ENCODE assay signal across 8 cellular contexts in genomic region chr19:15379083-15379995, GRCh38. TPM values are rescaled to one million over a fixed set of nuclear protein-coding genes. Genes with fewer than 3 reads are reported as not detected.
DNase-seq lines count a peak whose midpoint lies in the region; ATAC-seq and TF ChIP-seq lines count a peak whose summit lies in the region.

AKAP8 (minus strand) TSS chr19:15379787; CDS start chr19:15379731, 56 bp downstream.

- H3K27ac ChIP-seq in SK-N-SH (ENCODE audit: low read depth in 2 of 2, low read length in 1 of 2) (peak within 1 kb of the TSS; percentile 88 to 93), substantia nigra (ENCODE audit: low read depth, low read length, poor library complexity, severe bottlenecking) (peak within 1 kb of the TSS; percentile 90)

- POLR2A ChIA-PET in GM10248 (lab: Yijun Ruan, JAX) (interaction anchor here (0.6 to 3.0 kb wide), 9 partner anchors 9 to 1205 kb away, joined by 3 to 22 read pairs (median 3); partner anchors contain the start of genes AKAP8L and BRD4), SK-N-SH (lab: Yijun Ruan, JAX) (interaction anchor here (0.5 to 3.0 kb wide), 17 partner anchors 20 to 183 kb away, joined by 3 to 15 read pairs (median 4); partner anchors contain the start of gene AKAP8L)

- ATAC-seq in HG02610 (IDR thresholded peaks at IDR 0.05; ENCODE audit: unreplicated experiment): peak; percentile 87

- H3K79me2 ChIP-seq in SK-N-SH (ENCODE audit: insufficient read depth): peaks cover 53% of the 10 kb centered on the region

- no peaks in the 10 kb centered on the region for H3K9me3 ChIP-seq in SK-N-SH

- H3K9me2 ChIP-seq in SK-N-SH: no peaks in the 10 kb centered on the region

- no peak for TF ChIP-seq RAD21 in SK-N-SH (IDR thresholded peaks at IDR 0.05; ENCODE audit: low read length)

- H3K9ac ChIP-seq in SK-N-SH: peak within 1 kb of the TSS; percentile 97

- TF ChIP-seq CTCF in GM10248 (IDR thresholded peaks at IDR 0.05; ENCODE audit: control extremely low read depth, extremely low read depth, low read depth, missing control alignments) (no peak), SK-N-SH (IDR thresholded peaks at IDR 0.05) (no peak)

- H2AFZ ChIP-seq in SK-N-SH (ENCODE audit: low read depth): peak within 1 kb of the TSS; percentile 74; the same call in 1 of the 2 replicates

- H3K4me2 ChIP-seq in SK-N-SH: peak within 1 kb of the TSS; percentile 84

- peak; percentile 99 for DNase-seq in GM10248 (ENCODE audit: extremely low spot score)
- peak; percentile 96 for DNase-seq in NCI-H1092 (lab: John Stamatoyannopoulos, UW)
- peak; percentile 100 for DNase-seq in SK-N-SH
- peak; percentile 98 for DNase-seq in activated naive CD4-positive, alpha-beta T cell treated with anti-CD3 and anti-CD28 coated beads, Interleukin-2, amount 50 U/mL, for 16 hours
- peak; percentile 100 for DNase-seq in germinal center (ENCODE audit: low spot score)
- peak; percentile 89 for DNase-seq in non-pigmented ciliary epithelial cell (ENCODE audit: low read depth)
- DNase-seq in substantia nigra (lab: John Stamatoyannopoulos, UW): peak; percentile 87 to 99 (median 97)

- peaks cover 43% of the 10 kb centered on the region for H4K20me1 ChIP-seq in SK-N-SH (ENCODE audit: insufficient read depth)

- WGBS in SK-N-SH (ENCODE audit: low lambda C conversion rate): 0% methylated on average over 11 of the region's 111 CpGs

- peaks cover 4 to 15% of the 10 kb centered on the region in 2 experiments for H3K36me3 ChIP-seq in SK-N-SH (replicated peaks in 1 of 2; ENCODE audit: control insufficient read depth in 1 of 2, insufficient read depth in 2 of 2, low read length in 1 of 2)

- peaks cover 24% of the 10 kb centered on the region for H3F3A ChIP-seq in SK-N-SH (replicated peaks; ENCODE audit: insufficient read depth)

- H3K4me3 ChIP-seq in SK-N-SH (ENCODE audit: low read depth in 2 of 2, low read length in 1 of 2): peak within 1 kb of the TSS; percentile 84 to 91

- CTCF ChIA-PET in GM10248 (lab: Yijun Ruan, JAX) (interaction anchor here (0.8 to 3.0 kb wide), 11 partner anchors 9 to 177 kb away, joined by 3 to 15 read pairs (median 3); partner anchors contain the start of gene AKAP8L), SK-N-SH (lab: Yijun Ruan, JAX) (interaction anchor here (0.6 to 2.1 kb wide), 10 partner anchors 30 to 225 kb away, joined by 3 to 14 read pairs (median 4); partner anchors contain the start of gene AKAP8L)

- no peaks in the 10 kb centered on the region for H3K27me3 ChIP-seq in SK-N-SH (ENCODE audit: insufficient read depth)

- peaks cover 9 to 31% of the 10 kb centered on the region in 2 experiments; a peak in 3 of 4 replicates for H3K4me1 ChIP-seq in SK-N-SH (ENCODE audit: control insufficient read depth in 1 of 2, insufficient read depth in 2 of 2, low read depth in 1 of 2, low read length in 1 of 2)

- no peak for TF ChIP-seq EP300 in SK-N-SH (IDR thresholded peaks at IDR 0.05; ENCODE audit: borderline replicate concordance in 1 of 2, low read depth in 1 of 2, low read length in 1 of 2)

TF ChIP-seq in SK-N-SH, 30 proteins besides CTCF, POLR2A, EP300 and RAD21:
- TF ChIP-seq USF2 (IDR thresholded peaks at IDR 0.05; ENCODE audit: borderline replicate concordance, low read depth, low read length) (no peak), PBX3 (IDR thresholded peaks at IDR 0.05) (peak; percentile 99), TAF1 (IDR thresholded peaks at IDR 0.05; ENCODE audit: borderline replicate concordance, low read depth, low read length) (peak; percentile 45; the same call in 1 of the 2 replicates), MXI1 (IDR thresholded peaks at IDR 0.05; ENCODE audit: low read depth, low read length) (no peak; the same call in 1 of the 2 replicates), GABPA (IDR thresholded peaks at IDR 0.05; ENCODE audit: low read depth) (peak; percentile 74), YY1 (IDR thresholded peaks at IDR 0.05; ENCODE audit: low read depth) (peak; percentile 92), NFIC (IDR thresholded peaks at IDR 0.05; ENCODE audit: borderline replicate concordance) (no peak), RFX5 (IDR thresholded peaks at IDR 0.05; ENCODE audit: low read length) (peak; percentile 84), POLR2AphosphoS5 (IDR thresholded peaks at IDR 0.05; ENCODE audit: low read depth, low read length) (peak; percentile 89), NRF1 (IDR thresholded peaks at IDR 0.05; ENCODE audit: low read depth, low read length) (peak; percentile 80), IRF3 (IDR thresholded peaks at IDR 0.05; ENCODE audit: low read depth, low read length) (peak; percentile 29; the same call in 1 of the 2 replicates), SMC3 (IDR thresholded peaks at IDR 0.05; ENCODE audit: low read depth, low read length) (no peak), SIN3A (IDR thresholded peaks at IDR 0.05; ENCODE audit: borderline replicate concordance, low read depth, low read length) (peak; percentile 63; the same call in 1 of the 2 replicates), TEAD4 (IDR thresholded peaks at IDR 0.05; ENCODE audit: borderline replicate concordance, insufficient read depth) (no peak), ELF1 (IDR thresholded peaks at IDR 0.05) (peak; percentile 25; the same call in 1 of the 2 replicates), FOSL2 (IDR thresholded peaks at IDR 0.05; ENCODE audit: borderline replicate concordance, low read depth) (no peak), GATA2 (CRISPR knock-in tag; IDR thresholded peaks at IDR 0.05) (no peak), CHD2 (IDR thresholded peaks at IDR 0.05; ENCODE audit: low read length, partially characterized antibody) (peak; percentile 78)
TF ChIP-seq in SK-N-SH: peak in this region for 11.

RNA-seq across cellular contexts. Expression of gene AKAP8, which starts in this region (rescaled TPM):
- 17.2 and 21.0 TPM in 2 replicates for polyA plus RNA-seq in SK-N-SH (2012; rRNA removed)
- 12.2 and 13.6 TPM in 2 replicates for polyA plus RNA-seq in SK-N-SH (2012; cell fraction: cytosol; rRNA removed)
- polyA plus RNA-seq in SK-N-SH (2012; cell fraction: nucleus; rRNA removed): 56.1 and 57.2 TPM in 2 replicates

Comparison
In these comparisons a context has a peak if more than half of its experiments do, and no peak if none do; other contexts are left out.
1. Peak in every context shown above with its lines: DNase-seq, ATAC-seq, H3K4me3 ChIP-seq and H3K27ac ChIP-seq.